ENCODE assay signal across 1 cellular context in genomic region chr14:68677901-68678300, GRCh38.
TF ChIP-seq lines count a peak whose summit lies in the region.

No MANE protein-coding gene starts in this region.

TF ChIP-seq in IMR-90, 13 proteins besides CTCF, POLR2A, EP300 and RAD21:
- no peak for TF ChIP-seq MAFK (IDR thresholded peaks at IDR 0.05; ENCODE audit: low read depth, low read length)
- TF ChIP-seq CEBPB (IDR thresholded peaks at IDR 0.05; ENCODE audit: low read depth, low read length): no peak
- no peak for TF ChIP-seq USF2 (IDR thresholded peaks at IDR 0.05; ENCODE audit: low read depth, low read length)
- no peak for TF ChIP-seq MAZ (IDR thresholded peaks at IDR 0.05; ENCODE audit: borderline replicate concordance, low read depth, low read length)
- no peak for TF ChIP-seq SMC3 (IDR thresholded peaks at IDR 0.05; ENCODE audit: low read depth, low read length)
- TF ChIP-seq BHLHE40 (IDR thresholded peaks at IDR 0.05; ENCODE audit: low read depth, low read length): no peak
- TF ChIP-seq, protein P1, sequence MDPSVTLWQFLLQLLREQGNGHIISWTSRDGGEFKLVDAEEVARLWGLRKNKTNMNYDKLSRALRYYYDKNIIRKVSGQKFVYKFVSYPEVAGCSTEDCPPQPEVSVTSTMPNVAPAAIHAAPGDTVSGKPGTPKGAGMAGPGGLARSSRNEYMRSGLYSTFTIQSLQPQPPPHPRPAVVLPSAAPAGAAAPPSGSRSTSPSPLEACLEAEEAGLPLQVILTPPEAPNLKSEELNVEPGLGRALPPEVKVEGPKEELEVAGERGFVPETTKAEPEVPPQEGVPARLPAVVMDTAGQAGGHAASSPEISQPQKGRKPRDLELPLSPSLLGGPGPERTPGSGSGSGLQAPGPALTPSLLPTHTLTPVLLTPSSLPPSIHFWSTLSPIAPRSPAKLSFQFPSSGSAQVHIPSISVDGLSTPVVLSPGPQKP (IDR thresholded peaks at IDR 0.05; ENCODE audit: borderline replicate concordance, low read depth, low read length): no peak
- no peak for TF ChIP-seq RCOR1 (IDR thresholded peaks at IDR 0.05; ENCODE audit: insufficient replicate concordance, low read length)
- TF ChIP-seq MXI1 (IDR thresholded peaks at IDR 0.05; ENCODE audit: borderline replicate concordance, low read depth, low read length): no peak
- no peak for TF ChIP-seq CHD1 (IDR thresholded peaks at IDR 0.05; ENCODE audit: low read depth, low read length)
- TF ChIP-seq FOS (IDR thresholded peaks at IDR 0.05; ENCODE audit: low read depth, low read length): no peak
